Comparison of ENCODE assay signal across 1 cellular context in genomic region chr6:34234667-34235604, GRCh38.
TF ChIP-seq lines count a peak whose summit lies in the region.

No MANE protein-coding gene starts in this region.

TF ChIP-seq in H1, 55 proteins besides CTCF, POLR2A, EP300 and RAD21:
- no peak for TF ChIP-seq SRF (IDR thresholded peaks at IDR 0.05; ENCODE audit: low read depth, low read length)
- no peak for TF ChIP-seq GABPA (IDR thresholded peaks at IDR 0.05; ENCODE audit: borderline replicate concordance, insufficient read depth, low read length)
- TF ChIP-seq ZNF274 (IDR thresholded peaks at IDR 0.05; ENCODE audit: borderline replicate concordance, extremely low read depth, low read length), result no peak
- no peak for TF ChIP-seq FOSL1 (IDR thresholded peaks at IDR 0.05; ENCODE audit: insufficient read depth, low read depth, low read length)
- no peak for TF ChIP-seq POU5F1 (IDR thresholded peaks at IDR 0.05; ENCODE audit: low read depth, low read length)
- no peak for TF ChIP-seq CBX5 (IDR thresholded peaks at IDR 0.05; ENCODE audit: low read depth, low read length)
- TF ChIP-seq SUZ12 (IDR thresholded peaks at IDR 0.05; ENCODE audit: low read length), result no peak
- peak; percentile 16 to 70; a peak in 1 of 4 replicates for TF ChIP-seq HDAC2 (IDR thresholded peaks at IDR 0.05; ENCODE audit: borderline replicate concordance in 1 of 2, low read depth in 2 of 2, low read length in 2 of 2)
- peak; percentile 45 for TF ChIP-seq CREB1 (IDR thresholded peaks at IDR 0.05)
- TF ChIP-seq CTBP2 (IDR thresholded peaks at IDR 0.05; ENCODE audit: borderline replicate concordance, insufficient read depth, insufficient read length, low read length), result no peak
- no peak for TF ChIP-seq GTF2F1 (IDR thresholded peaks at IDR 0.05; ENCODE audit: borderline replicate concordance, low read depth, low read length)
- peak; percentile 91 for TF ChIP-seq TAF1 (IDR thresholded peaks at IDR 0.05; ENCODE audit: low read depth, low read length)
- no peak for TF ChIP-seq CHD7 (IDR thresholded peaks at IDR 0.05; ENCODE audit: insufficient replicate concordance, low read length)
- TF ChIP-seq SP1 (IDR thresholded peaks at IDR 0.05; ENCODE audit: low read depth, low read length), result no peak
- no peak for TF ChIP-seq RBBP5 (IDR thresholded peaks at IDR 0.05; ENCODE audit: borderline replicate concordance, low read depth, low read length)
- TF ChIP-seq EZH2 (IDR thresholded peaks at IDR 0.05; ENCODE audit: low read depth, low read length, severe bottlenecking), result no peak
- TF ChIP-seq EGR1 (IDR thresholded peaks at IDR 0.05; ENCODE audit: borderline replicate concordance, low read depth, low read length), result peak; percentile 10; the same call in 1 of the 2 replicates
- peak; percentile 74 for TF ChIP-seq PHF8 (conservative IDR thresholded peaks at IDR 0.05; ENCODE audit: low read depth, low read length)
- no peak for TF ChIP-seq BRCA1 (IDR thresholded peaks at IDR 0.05; ENCODE audit: low read depth, low read length)
- TF ChIP-seq NANOG (IDR thresholded peaks at IDR 0.05; ENCODE audit: insufficient read depth, low read depth, low read length, poor library complexity, severe bottlenecking), result no peak
- no peak for TF ChIP-seq SP2 (IDR thresholded peaks at IDR 0.05; ENCODE audit: low read length)
- TF ChIP-seq BCL11A (IDR thresholded peaks at IDR 0.05; ENCODE audit: low read depth in 2 of 2, low read length in 2 of 2), result no peak
- TF ChIP-seq TCF12 (IDR thresholded peaks at IDR 0.05; ENCODE audit: low read depth, low read length), result peak; percentile 47; the same call in 1 of the 2 replicates
- no peak for TF ChIP-seq CHD1 (IDR thresholded peaks at IDR 0.05; ENCODE audit: low read depth, low read length)
- TF ChIP-seq SP4 (IDR thresholded peaks at IDR 0.05; ENCODE audit: low read length), result no peak; the same call in 1 of the 2 replicates
- no peak for TF ChIP-seq ATF2 (IDR thresholded peaks at IDR 0.05; ENCODE audit: low read length)
- TF ChIP-seq SIRT6 (IDR thresholded peaks at IDR 0.05; ENCODE audit: low read length), result no peak
- TF ChIP-seq POLR2AphosphoS5 (IDR thresholded peaks at IDR 0.05; ENCODE audit: low read depth, low read length), result peak; percentile 92
- 0 out of 2 replicates have a peak, but pooled peaks have one; percentile 22 for TF ChIP-seq YY1 (IDR thresholded peaks at IDR 0.05; ENCODE audit: low read depth, low read length)
- peak; percentile 67 for TF ChIP-seq TAF7 (optimal IDR thresholded peaks at IDR 0.05; ENCODE audit: borderline replicate concordance, low read depth, low read length)
- peak; percentile 88 for TF ChIP-seq E2F6 (IDR thresholded peaks at IDR 0.05)
- TF ChIP-seq MAFK (IDR thresholded peaks at IDR 0.05; ENCODE audit: low read depth, low read length), result no peak
- TF ChIP-seq USF2 (IDR thresholded peaks at IDR 0.05; ENCODE audit: low read length), result no peak
- TF ChIP-seq RFX5 (IDR thresholded peaks at IDR 0.05; ENCODE audit: borderline replicate concordance, low read depth, low read length), result no peak
- no peak for TF ChIP-seq SIN3A (conservative IDR thresholded peaks at IDR 0.05 in 1 of 2, IDR thresholded peaks at IDR 0.05 in 1 of 2; ENCODE audit: low read depth in 1 of 2, low read length in 2 of 2)
- no peak for TF ChIP-seq HDAC6 (IDR thresholded peaks at IDR 0.05; ENCODE audit: low read depth, low read length)
- TF ChIP-seq ATF3 (IDR thresholded peaks at IDR 0.05; ENCODE audit: insufficient read depth, low read depth, low read length), result no peak
- no peak for TF ChIP-seq JUND (IDR thresholded peaks at IDR 0.05; ENCODE audit: low read length)
- TF ChIP-seq JUN (IDR thresholded peaks at IDR 0.05; ENCODE audit: low read depth, low read length), result no peak
- no peak for TF ChIP-seq RNF2 (IDR thresholded peaks at IDR 0.05; ENCODE audit: borderline replicate concordance, low read depth, low read length, missing control alignments, poor library complexity, severe bottlenecking)
- TF ChIP-seq KDM5A (IDR thresholded peaks at IDR 0.05; ENCODE audit: low read length), result no peak
- TF ChIP-seq SAP30 (IDR thresholded peaks at IDR 0.05; ENCODE audit: insufficient read depth, insufficient replicate concordance, low read length), result no peak
- no peak for TF ChIP-seq TEAD4 (IDR thresholded peaks at IDR 0.05; ENCODE audit: low read depth, low read length)
- peak; percentile 72; the same call in 1 of the 2 replicates for TF ChIP-seq TBP (IDR thresholded peaks at IDR 0.05; ENCODE audit: low read depth, low read length)
- TF ChIP-seq CEBPB (IDR thresholded peaks at IDR 0.05; ENCODE audit: low read depth, low read length), result no peak
- peak; percentile 90 for TF ChIP-seq MAX (IDR thresholded peaks at IDR 0.05)
- TF ChIP-seq BACH1 (IDR thresholded peaks at IDR 0.05; ENCODE audit: low read length), result peak; percentile 52; the same call in 1 of the 2 replicates
- TF ChIP-seq RXRA (IDR thresholded peaks at IDR 0.05; ENCODE audit: insufficient read depth, low read depth, low read length), result 0 out of 2 replicates have a peak, but pooled peaks have one; percentile 72
- TF ChIP-seq ASH2L (IDR thresholded peaks at IDR 0.05; ENCODE audit: low read length), result no peak
- no peak for TF ChIP-seq CHD2 (IDR thresholded peaks at IDR 0.05; ENCODE audit: low read length)
- no peak for TF ChIP-seq KDM1A (IDR thresholded peaks at IDR 0.05; ENCODE audit: borderline replicate concordance, low read length)
- no peak for TF ChIP-seq KDM4A (IDR thresholded peaks at IDR 0.05; ENCODE audit: low read depth, low read length, severe bottlenecking)
- TF ChIP-seq SIX5 (IDR thresholded peaks at IDR 0.05; ENCODE audit: low read depth, low read length), result no peak
- no peak for TF ChIP-seq NRF1 (IDR thresholded peaks at IDR 0.05; ENCODE audit: low read depth, low read length)
- no peak for TF ChIP-seq CBX8 (IDR thresholded peaks at IDR 0.05; ENCODE audit: borderline replicate concordance, low read depth, low read length)
TF ChIP-seq in H1: peak in this region for 14.
